1 cellular context compared by ENCODE assay signal in the genomic region with DNA sequence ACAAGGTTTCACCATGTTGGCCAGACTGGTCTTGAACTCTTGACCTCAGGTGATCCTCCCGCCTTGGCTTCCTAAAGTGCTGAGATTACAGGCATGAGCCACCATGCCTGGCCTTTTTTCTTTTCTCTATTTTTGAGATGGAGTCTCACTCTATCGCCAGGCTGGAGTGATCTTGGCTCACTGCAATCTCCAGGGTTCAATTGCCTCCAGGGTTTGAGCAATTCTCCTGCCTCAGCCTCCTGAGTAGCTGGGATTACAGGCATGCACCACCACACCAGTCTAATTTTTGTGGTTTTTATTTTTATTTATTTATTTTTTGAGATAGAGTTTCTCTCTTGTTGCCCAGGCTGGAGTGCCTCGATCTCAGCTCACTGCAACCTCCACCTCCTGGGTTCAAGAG. TPM values are rescaled to one million over a fixed set of nuclear protein-coding genes. Genes with fewer than 3 reads are reported as not detected.
"Had no signal": no experiment of that assay in that cellular context is flagged by ENCODE, and none has a peak within 500 bp of the region (broad histone marks: within the 10 kb centered on the region; RNA-seq: fewer than 3 reads in every experiment).

No MANE protein-coding gene starts in this region.

RNA-seq across cellular contexts. Expression of a gene that starts 28.3 kb away (rescaled TPM):
- polyA plus RNA-seq: GM23248 had no signal
